12 cellular contexts compared by ENCODE assay signal in the genomic region with DNA sequence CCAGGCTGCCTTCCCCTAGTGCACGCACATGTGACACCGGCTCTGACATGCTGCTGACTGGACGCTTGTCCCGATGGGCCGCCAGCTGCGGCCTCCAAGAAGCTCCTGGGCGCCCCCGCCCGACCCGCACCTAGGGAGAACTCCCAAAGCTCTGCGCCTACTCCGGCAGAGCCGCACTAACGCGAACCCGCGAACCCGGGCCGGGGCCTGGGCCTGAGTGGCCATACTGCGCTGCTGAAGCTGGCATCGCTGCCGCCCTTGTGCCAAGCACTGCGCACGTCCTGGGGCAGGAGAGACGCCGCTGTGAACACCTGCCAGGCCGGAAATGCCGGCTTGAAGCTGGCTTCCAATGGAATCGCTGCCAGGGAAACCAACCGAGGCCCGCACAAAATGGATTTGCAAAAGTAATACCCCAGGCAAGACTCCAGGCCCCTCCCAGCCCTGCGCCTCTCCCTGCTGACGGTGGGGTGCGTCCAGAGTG.
DNase-seq lines count a peak whose midpoint lies in the region; ATAC-seq, FAIRE-seq and TF ChIP-seq lines count a peak whose summit lies in the region.
"Had no signal": no experiment of that assay in that cellular context is flagged by ENCODE, and none has a peak within 500 bp of the region (broad histone marks: within the 10 kb centered on the region; RNA-seq: fewer than 3 reads in every experiment).

No MANE protein-coding gene starts in this region.

- no peaks in the 10 kb centered on the region for H3K79me1 ChIP-seq in mesendoderm (ENCODE audit: low read length)

- no peaks in the 10 kb centered on the region for H3K27me3 ChIP-seq in mesendoderm (ENCODE audit: insufficient read depth, low read length, poor library complexity)

- peak overlapping the region; percentile 64 for H3K4me2 ChIP-seq in A549
- H3K4me2 ChIP-seq in mesendoderm (ENCODE audit: low read length), result no peak overlapping the region

- peaks cover 12% of the 10 kb centered on the region for H3K27me3 Mint-ChIP-seq in activated CD4-positive, alpha-beta memory T cell treated with anti-CD3 and anti-CD28 coated beads, Interleukin-2, amount 10 ng/mL, durations not matched to agents 7 days and 5 days
- H3K27me3 Mint-ChIP-seq in CD14-positive monocyte (ENCODE audit: low read depth in 3 of 3), result peaks cover 13 to 23% (median 21%) of the 10 kb centered on the region in 3 donors

- no peak for TF ChIP-seq POLR2A in A549 (IDR thresholded peaks at IDR 0.05; ENCODE audit: low read length)
- no peak for TF ChIP-seq POLR2A in erythroblast (IDR thresholded peaks at IDR 0.05; ENCODE audit: low read length)

- H3K36me3 ChIP-seq in mesendoderm (ENCODE audit: control insufficient read depth, insufficient read depth, low read length), result no peaks in the 10 kb centered on the region
- H3K36me3 ChIP-seq: sigmoid colon had no signal

- H3K18ac ChIP-seq in mesendoderm (ENCODE audit: low read length), result no peak overlapping the region

- no peak overlapping the region for H3K4ac ChIP-seq in mesendoderm (ENCODE audit: low read depth, low read length)

- POLR2A ChIA-PET in A549 (lab: Yijun Ruan, JAX), result no interaction called here
- POLR2A ChIA-PET in activated CD4-positive, alpha-beta memory T cell treated with anti-CD3 and anti-CD28 coated beads, Interleukin-2, amount 10 ng/mL, durations not matched to agents 7 days and 5 days (lab: Charles Lee), result no interaction called here

- CTCF ChIA-PET in A549 (lab: Yijun Ruan, JAX), result no interaction called here
- CTCF ChIA-PET in activated CD4-positive, alpha-beta memory T cell treated with anti-CD3 and anti-CD28 coated beads, Interleukin-2, amount 10 ng/mL, durations not matched to agents 7 days and 5 days (lab: Charles Lee), result no interaction called here

- H2BK5ac ChIP-seq in mesendoderm (ENCODE audit: low read length), result no peak overlapping the region

- H3K4me3 ChIP-seq in A549 (peak overlapping the region; percentile 33; the same call in 1 of the 3 replicates), mesendoderm (ENCODE audit: low read length) (no peak overlapping the region)

- no peak for TF ChIP-seq CTCF in A549 (IDR thresholded peaks at IDR 0.05)
- no peak for TF ChIP-seq CTCF in CD14-positive monocyte (IDR thresholded peaks at IDR 0.05)

- H3K9ac ChIP-seq in mesendoderm (ENCODE audit: low read length), result no peak overlapping the region

- no peaks in the 10 kb centered on the region for H3K79me2 ChIP-seq in mesendoderm (ENCODE audit: control insufficient read depth, insufficient read depth, low read length)

- no peak overlapping the region for H3K4me3 Mint-ChIP-seq in activated CD4-positive, alpha-beta memory T cell treated with anti-CD3 and anti-CD28 coated beads, Interleukin-2, amount 10 ng/mL, durations not matched to agents 7 days and 5 days
- H3K4me3 Mint-ChIP-seq in CD14-positive monocyte, result peak overlapping the region in 1 of 2 donors; percentile 71
- H3K4me3 Mint-ChIP-seq: activated T-cell treated with anti-CD3 and anti-CD28 coated beads, Interleukin-2, amount 50 U/mL, for 4 hours had no signal

- no peaks in the 10 kb centered on the region for H3K9me3 ChIP-seq in A549
- H3K9me3 ChIP-seq: sigmoid colon had no signal

- H2BK120ac ChIP-seq in mesendoderm (ENCODE audit: low read depth, low read length), result no peak overlapping the region

- H3K27ac Mint-ChIP-seq in activated CD4-positive, alpha-beta memory T cell treated with anti-CD3 and anti-CD28 coated beads, Interleukin-2, amount 10 ng/mL, durations not matched to agents 7 days and 5 days, result no peak overlapping the region
- no peak overlapping the region for H3K27ac Mint-ChIP-seq in CD14-positive monocyte

- ATAC-seq in A549, result peak; percentile 76 to 78
- ATAC-seq: activated T-cell treated with anti-CD3 and anti-CD28 coated beads, Interleukin-2, amount 50 U/mL, for 4 hours; PC-3 had no signal

- H2AK5ac ChIP-seq in mesendoderm (ENCODE audit: low read length), result no peak overlapping the region

- no peak for FAIRE-seq in A549 (lab: Jason Lieb, UNC)

- DNase-seq in A549 (ENCODE audit: low read depth in 1 of 2, low spot score in 1 of 2) (no peak), HuH-7 (ENCODE audit: low spot score) (peak; percentile 3), erythroblast (lab: John Stamatoyannopoulos, UW) (peak; percentile 7 to 9), mesendoderm (peak; percentile 46), NCI-H187 (lab: John Stamatoyannopoulos, UW) (no peak), CD14-positive monocyte (ENCODE audit: low spot score) (no peak), globus pallidus (ENCODE audit: low spot score) (no peak)
- no peak for DNase-seq in activated CD4-positive, alpha-beta memory T cell treated with anti-CD3 and anti-CD28 coated beads, Interleukin-2, amount 10 ng/mL, durations not matched to agents 7 days and 5 days
- DNase-seq: activated T-cell treated with anti-CD3 and anti-CD28 coated beads, Interleukin-2, amount 50 U/mL, for 4 hours; NCI-H1092 treated with DMSO at 0.1 percent for 48 hours; PC-3; sigmoid colon had no signal

- H3K4me1 ChIP-seq in A549 (no peaks in the 10 kb centered on the region), mesendoderm (ENCODE audit: control insufficient read depth, low read depth, low read length) (no peaks in the 10 kb centered on the region)
- H3K4me1 ChIP-seq: sigmoid colon had no signal

- H3K36me3 Mint-ChIP-seq in activated CD4-positive, alpha-beta memory T cell treated with anti-CD3 and anti-CD28 coated beads, Interleukin-2, amount 10 ng/mL, durations not matched to agents 7 days and 5 days (ENCODE audit: low read depth), result no peaks in the 10 kb centered on the region
- no peaks in the 10 kb centered on the region for H3K36me3 Mint-ChIP-seq in CD14-positive monocyte

- H3K23ac ChIP-seq in mesendoderm (ENCODE audit: low read length), result no peak overlapping the region

- no peak for TF ChIP-seq EP300 in A549 (IDR thresholded peaks at IDR 0.05)

- no peak overlapping the region for H4K8ac ChIP-seq in mesendoderm (ENCODE audit: low read depth, low read length)

- H3K9me3 Mint-ChIP-seq in activated CD4-positive, alpha-beta memory T cell treated with anti-CD3 and anti-CD28 coated beads, Interleukin-2, amount 10 ng/mL, durations not matched to agents 7 days and 5 days, result no peaks in the 10 kb centered on the region
- H3K9me3 Mint-ChIP-seq in CD14-positive monocyte, result peaks cover 0 to 7% (median 0%) of the 10 kb centered on the region in 7 donors
- H3K9me3 Mint-ChIP-seq: activated T-cell treated with anti-CD3 and anti-CD28 coated beads, Interleukin-2, amount 50 U/mL, for 4 hours had no signal

- no peak overlapping the region for H2BK15ac ChIP-seq in mesendoderm (replicated peaks; ENCODE audit: low read depth)

- intact Hi-C loops in CD14-positive monocyte (cut with micrococcal nuclease), result loop anchor here in 1 of 2 donors (10.0 kb wide), 1 partner anchor 128 kb away; no protein-coding TSS in a partner anchor

- no peak overlapping the region for H3K56ac ChIP-seq in mesendoderm (ENCODE audit: low read length)

- peak overlapping the region in 1 of 2 experiments; percentile 46; a peak in 1 of 6 replicates for H3K27ac ChIP-seq in A549
- no peak overlapping the region for H3K27ac ChIP-seq in mesendoderm (ENCODE audit: low read depth, low read length)
- H3K27ac ChIP-seq: sigmoid colon had no signal

- no peaks in the 10 kb centered on the region for H3K4me1 Mint-ChIP-seq in activated CD4-positive, alpha-beta memory T cell treated with anti-CD3 and anti-CD28 coated beads, Interleukin-2, amount 10 ng/mL, durations not matched to agents 7 days and 5 days
- peaks cover 5% of the 10 kb centered on the region for H3K4me1 Mint-ChIP-seq in CD14-positive monocyte

- no peak for TF ChIP-seq RAD21 in A549 (conservative IDR thresholded peaks at IDR 0.05 in 1 of 2, IDR thresholded peaks at IDR 0.05 in 1 of 2)

- WGBS in A549 (ENCODE audit: missing lambda C conversion rate), result 15% methylated on average over 11 of the region's 34 CpGs
- WGBS in mesendoderm (ENCODE audit: extremely low coverage, insufficient coverage, low lambda C conversion rate), result no CpG with 5 or more reads among the region's 34 CpGs

- no peak overlapping the region for H4K5ac ChIP-seq in mesendoderm (ENCODE audit: low read length)

TF ChIP-seq in A549, 52 proteins besides CTCF, POLR2A, EP300 and RAD21:
- TF ChIP-seq, protein P1, sequence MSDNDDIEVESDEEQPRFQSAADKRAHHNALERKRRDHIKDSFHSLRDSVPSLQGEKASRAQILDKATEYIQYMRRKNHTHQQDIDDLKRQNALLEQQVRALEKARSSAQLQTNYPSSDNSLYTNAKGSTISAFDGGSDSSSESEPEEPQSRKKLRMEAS (IDR thresholded peaks at IDR 0.05), result no peak
TF ChIP-seq in A549: peak in this region for 0.

Comparison
In these comparisons a context has a peak if more than half of its experiments do, and no peak if none do; other contexts are left out.
1. DNase-seq: peak in HuH-7 (single experiment), erythroblast (2 of 2) and mesendoderm (single experiment); none in A549 (0 of 2), NCI-H187 (0 of 2), activated CD4-positive, alpha-beta memory T cell treated with anti-CD3 and anti-CD28 coated beads, Interleukin-2, amount 10 ng/mL, durations not matched to agents 7 days and 5 days (single experiment), CD14-positive monocyte (single experiment) and globus pallidus (single experiment).